Comparison of ENCODE assay signal across 9 cellular contexts in genomic region chr13:91381371-91381770, GRCh38. TPM values are rescaled to one million over a fixed set of nuclear protein-coding genes. Genes with fewer than 3 reads are reported as not detected.
A peak's percentile ranks its signal among the peaks of the same experiment; 100 is the strongest.
DNase-seq lines count a peak whose midpoint lies in the region; ATAC-seq and TF ChIP-seq lines count a peak whose summit lies in the region.
"Had no signal": no experiment of that assay in that cellular context is flagged by ENCODE, and none has a peak within 500 bp of the region (broad histone marks: within the 10 kb centered on the region; RNA-seq: fewer than 3 reads in every experiment).

No MANE protein-coding gene starts in this region.

- DNase-seq in GM10266 (ENCODE audit: extremely low spot score) (no peak), HT1080 (ENCODE audit: low read depth) (peak; percentile 30), astrocyte of the spinal cord (ENCODE audit: low read depth, low spot score) (peak; percentile 50), myocyte (ENCODE audit: low read depth) (peak; percentile 31), NCI-H1092 (lab: John Stamatoyannopoulos, UW) (no peak)
- DNase-seq in activated CD8-positive, alpha-beta memory T cell treated with anti-CD3 and anti-CD28 coated beads, Interleukin-2, amount 10 ng/mL, durations not matched to agents 7 days and 5 days = no peak
- DNase-seq in activated CD8-positive, alpha-beta T cell treated with anti-CD3 and anti-CD28 coated beads for 36 hours = no peak
- DNase-seq: pancreas had no signal

- H3K4me1 Mint-ChIP-seq in activated CD8-positive, alpha-beta memory T cell treated with anti-CD3 and anti-CD28 coated beads, Interleukin-2, amount 10 ng/mL, durations not matched to agents 7 days and 5 days = peaks cover 4% of the 10 kb centered on the region
- peaks cover 6% of the 10 kb centered on the region for H3K4me1 Mint-ChIP-seq in activated CD8-positive, alpha-beta T cell treated with anti-CD3 and anti-CD28 coated beads for 36 hours (ENCODE audit: low read depth)

- peaks cover 1% of the 10 kb centered on the region for H3K36me3 Mint-ChIP-seq in activated CD8-positive, alpha-beta memory T cell treated with anti-CD3 and anti-CD28 coated beads, Interleukin-2, amount 10 ng/mL, durations not matched to agents 7 days and 5 days
- H3K36me3 Mint-ChIP-seq in activated CD8-positive, alpha-beta T cell treated with anti-CD3 and anti-CD28 coated beads for 36 hours (ENCODE audit: low read depth) = no peaks in the 10 kb centered on the region

- no peak overlapping the region for H3K27ac Mint-ChIP-seq in activated CD8-positive, alpha-beta memory T cell treated with anti-CD3 and anti-CD28 coated beads, Interleukin-2, amount 10 ng/mL, durations not matched to agents 7 days and 5 days
- H3K27ac Mint-ChIP-seq in activated CD8-positive, alpha-beta T cell treated with anti-CD3 and anti-CD28 coated beads for 36 hours = no peak overlapping the region

- TF ChIP-seq CTCF in GM10266 (IDR thresholded peaks at IDR 0.05; ENCODE audit: control insufficient read depth, insufficient read depth, low read depth, missing control alignments) (peak; percentile 54), astrocyte of the spinal cord (IDR thresholded peaks at IDR 0.05; ENCODE audit: low read depth, low read length) (peak; percentile 52)
- TF ChIP-seq CTCF in activated CD8-positive, alpha-beta T cell treated with anti-CD3 and anti-CD28 coated beads for 36 hours (IDR thresholded peaks at IDR 0.05) = no peak

- H3K9me3 Mint-ChIP-seq in activated CD8-positive, alpha-beta memory T cell treated with anti-CD3 and anti-CD28 coated beads, Interleukin-2, amount 10 ng/mL, durations not matched to agents 7 days and 5 days (ENCODE audit: low read depth) = no peaks in the 10 kb centered on the region
- no peaks in the 10 kb centered on the region for H3K9me3 Mint-ChIP-seq in activated CD8-positive, alpha-beta T cell treated with anti-CD3 and anti-CD28 coated beads for 36 hours

- no peak for ATAC-seq in HG03571 (IDR thresholded peaks at IDR 0.05; ENCODE audit: unreplicated experiment)
- no peak for ATAC-seq in activated CD8-positive, alpha-beta memory T cell treated with anti-CD3 and anti-CD28 coated beads, Interleukin-2, amount 10 ng/mL, durations not matched to agents 7 days and 5 days
- no peak for ATAC-seq in activated CD8-positive, alpha-beta T cell treated with anti-CD3 and anti-CD28 coated beads for 36 hours
- ATAC-seq: pancreas had no signal

- in situ Hi-C loops in astrocyte of the spinal cord (cut with HindIII; ENCODE audit: low sequenced_read_pairs) = no loop called here

- H3K4me3 Mint-ChIP-seq in activated CD8-positive, alpha-beta memory T cell treated with anti-CD3 and anti-CD28 coated beads, Interleukin-2, amount 10 ng/mL, durations not matched to agents 7 days and 5 days = no peak overlapping the region
- H3K4me3 Mint-ChIP-seq in activated CD8-positive, alpha-beta T cell treated with anti-CD3 and anti-CD28 coated beads for 36 hours = no peak overlapping the region

- intact Hi-C loops in activated CD8-positive, alpha-beta T cell treated with anti-CD3 and anti-CD28 coated beads for 36 hours (cut with micrococcal nuclease) = loop anchor here (5.0 kb wide), 1 partner anchor 341 kb away; no protein-coding TSS in a partner anchor

- H3K27me3 Mint-ChIP-seq in activated CD8-positive, alpha-beta memory T cell treated with anti-CD3 and anti-CD28 coated beads, Interleukin-2, amount 10 ng/mL, durations not matched to agents 7 days and 5 days = peaks cover 31% of the 10 kb centered on the region
- peaks cover 15% of the 10 kb centered on the region for H3K27me3 Mint-ChIP-seq in activated CD8-positive, alpha-beta T cell treated with anti-CD3 and anti-CD28 coated beads for 36 hours

- POLR2A ChIA-PET in activated CD8-positive, alpha-beta T cell treated with anti-CD3 and anti-CD28 coated beads for 36 hours (lab: Charles Lee) = no interaction called here

- CTCF ChIA-PET in activated CD8-positive, alpha-beta memory T cell treated with anti-CD3 and anti-CD28 coated beads, Interleukin-2, amount 10 ng/mL, durations not matched to agents 7 days and 5 days (lab: Charles Lee) = interaction anchor here (1.0 to 2.2 kb wide), 2 partner anchors 9 to 25 kb away, joined by 3 to 9 read pairs; no protein-coding TSS in a partner anchor
- CTCF ChIA-PET in activated CD8-positive, alpha-beta T cell treated with anti-CD3 and anti-CD28 coated beads for 36 hours (lab: Charles Lee) = interaction anchor here (1.1 to 3.1 kb wide), 3 partner anchors 24 to 340 kb away, joined by 3 to 9 read pairs (median 7); no protein-coding TSS in a partner anchor

- no peak overlapping the region for H3K4me3 ChIP-seq in astrocyte of the spinal cord (ENCODE audit: low read depth, low read length)
- H3K4me3 ChIP-seq: pancreas had no signal

RNA-seq across cellular contexts. Expression of gene GPC5, which starts 17.1 kb away (rescaled TPM):
- 0.07 and 0.14 TPM in 2 replicates for total RNA-seq in HT1080 (2014; rRNA removed; shearing (Covaris generic))
- polyA plus RNA-seq in HT1080 (2015; cell fraction: cytosol; rRNA removed) = 0.26 and 0.73 TPM in 2 replicates
- polyA plus RNA-seq in HT1080 (2015; cell fraction: nucleus; rRNA removed) = 0.10 and 1.7 TPM in 2 replicates
- total RNA-seq in myocyte = 0.21 TPM in 1 of 2 replicates, not detected in the other
- polyA plus RNA-seq in myocyte (2012) = not detected
- not detected for total RNA-seq in activated CD8-positive, alpha-beta memory T cell treated with anti-CD3 and anti-CD28 coated beads, Interleukin-2, amount 10 ng/mL, durations not matched to agents 7 days and 5 days
- under 1 TPM; 0.13 to 0.14 TPM for total RNA-seq in activated CD8-positive, alpha-beta T cell treated with anti-CD3 and anti-CD28 coated beads for 36 hours

RNA-seq across cellular contexts. Expression of gene MIR17HG, which starts 33.9 kb away (rescaled TPM):
- total RNA-seq in HT1080 (2014; rRNA removed; shearing (Covaris generic)) = 7.2 and 8.7 TPM in 2 replicates
- polyA plus RNA-seq in HT1080 (2015; cell fraction: cytosol; rRNA removed) = 2.1 and 2.7 TPM in 2 replicates
- 26.6 and 28.4 TPM in 2 replicates for polyA plus RNA-seq in HT1080 (2015; cell fraction: nucleus; rRNA removed)
- 3.6 and 4.6 TPM in 2 replicates for total RNA-seq in myocyte
- polyA plus RNA-seq in myocyte (2012) = 0.38 TPM
- 10 to 100 TPM in 1 of 2 experiments, 1 to 10 TPM in 1; 8.4 to 15.5 TPM for total RNA-seq in activated CD8-positive, alpha-beta memory T cell treated with anti-CD3 and anti-CD28 coated beads, Interleukin-2, amount 10 ng/mL, durations not matched to agents 7 days and 5 days
- 10 to 100 TPM; 20.3 to 21.3 TPM for total RNA-seq in activated CD8-positive, alpha-beta T cell treated with anti-CD3 and anti-CD28 coated beads for 36 hours

Comparison
In these comparisons a context has a peak if more than half of its experiments do, and no peak if none do; other contexts are left out.
1. DNase-seq: peak in HT1080 (single experiment), astrocyte of the spinal cord (single experiment) and myocyte (single experiment); none in GM10266 (single experiment), activated CD8-positive, alpha-beta memory T cell treated with anti-CD3 and anti-CD28 coated beads, Interleukin-2, amount 10 ng/mL, durations not matched to agents 7 days and 5 days (single experiment), NCI-H1092 (single experiment) and activated CD8-positive, alpha-beta T cell treated with anti-CD3 and anti-CD28 coated beads for 36 hours (single experiment).